In the genomic region with DNA sequence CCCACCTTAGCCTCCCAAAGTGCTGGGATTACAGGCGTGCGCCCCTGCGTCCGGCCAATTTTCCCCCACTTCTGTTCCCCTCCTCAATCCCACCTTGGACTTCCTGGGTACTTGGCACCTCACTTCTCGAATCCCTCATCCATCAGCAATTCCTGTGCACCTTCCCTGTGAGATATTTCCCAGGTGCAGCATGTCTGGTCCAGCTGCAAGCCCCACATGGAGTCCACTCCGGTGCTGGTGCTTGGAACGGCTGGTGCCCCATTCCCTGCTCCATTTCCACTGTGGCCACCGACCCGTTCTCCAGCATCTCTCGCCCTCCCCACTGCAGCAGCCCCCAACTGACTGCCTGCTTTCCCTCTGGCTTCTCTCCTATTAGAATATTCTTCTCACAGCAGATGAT, we compare ENCODE assay signal across 22 cellular contexts. TPM values are rescaled to one million over a fixed set of nuclear protein-coding genes. Genes with fewer than 3 reads are reported as not detected.
DNase-seq lines count a peak whose midpoint lies in the region; ATAC-seq, FAIRE-seq and TF ChIP-seq lines count a peak whose summit lies in the region.
"Had no signal": no experiment of that assay in that cellular context is flagged by ENCODE, and none has a peak within 500 bp of the region (broad histone marks: within the 10 kb centered on the region; RNA-seq: fewer than 3 reads in every experiment).

No MANE protein-coding gene starts in this region.

- H3K18ac ChIP-seq in H1 (ENCODE audit: extremely low read depth, low read length) = peak overlapping the region; percentile 88; the same call in 1 of the 2 replicates

- peak overlapping the region; percentile 57; the same call in 1 of the 2 replicates for H2AK5ac ChIP-seq in H1 (ENCODE audit: low read depth, low read length)

- CTCF ChIA-PET in H1 (lab: Charles Lee; ENCODE audit: partially characterized antibody) = no interaction called here

- peak overlapping the region; percentile 95; the same call in 1 of the 2 replicates for H2BK5ac ChIP-seq in H1 (ENCODE audit: low read depth, low read length)

- H3K79me2 ChIP-seq in H1 (ENCODE audit: control insufficient read depth in 1 of 2, insufficient read depth in 2 of 2, low read length in 2 of 2) = no peaks in the 10 kb centered on the region

- 0 out of 4 replicates have a peak overlapping the region, but pooled peaks of 1 of the 2 experiments have one; percentile 2 for H3K4me2 ChIP-seq in H1 (ENCODE audit: insufficient read depth in 1 of 2, low read depth in 2 of 2, low read length in 2 of 2)

- H3K79me1 ChIP-seq in H1 (ENCODE audit: low read depth, low read length) = no peaks in the 10 kb centered on the region; the same call in 1 of the 2 replicates

- H4K20me1 ChIP-seq in H1 (replicated peaks in 1 of 2; ENCODE audit: control insufficient read depth in 1 of 2, insufficient read depth in 2 of 2, low read length in 2 of 2) = no peaks in the 10 kb centered on the region

- H3K23me2 ChIP-seq in H1 (ENCODE audit: low read depth, low read length) = no peaks in the 10 kb centered on the region

- peak overlapping the region; percentile 99 for H2BK120ac ChIP-seq in H1 (replicated peaks; ENCODE audit: low read depth, low read length)

- H3K27me3 ChIP-seq in heart right ventricle = no peaks in the 10 kb centered on the region
- no peaks in the 10 kb centered on the region for H3K27me3 ChIP-seq in H1 (replicated peaks in 1 of 4; ENCODE audit: control insufficient read depth in 3 of 4, extremely low read depth in 1 of 4, insufficient read depth in 3 of 4, low read length in 3 of 4)
- H3K27me3 ChIP-seq: SJSA1 had no signal

- H3K4me1 ChIP-seq in heart right ventricle = no peaks in the 10 kb centered on the region
- H3K4me1 ChIP-seq in H1 (replicated peaks in 1 of 4; ENCODE audit: control insufficient read depth in 3 of 4, insufficient read depth in 4 of 4, low read length in 3 of 4) = peaks cover 0 to 21% (median 18%) of the 10 kb centered on the region in 4 experiments; a peak in 6 of 7 replicates
- H3K4me1 ChIP-seq: SJSA1 had no signal

- no peak for TF ChIP-seq POLR2A in H1 (IDR thresholded peaks at IDR 0.05; ENCODE audit: control extremely low read depth in 1 of 2, low read depth in 2 of 2, low read length in 2 of 2)

- H3K27ac ChIP-seq in heart right ventricle (no peak overlapping the region), H1 (ENCODE audit: low read depth, low read length) (peak overlapping the region; percentile 69)
- H3K27ac ChIP-seq: C4-2B, SJSA1 had no signal

- H3K23ac ChIP-seq in H1 (ENCODE audit: insufficient read length) = peak overlapping the region; percentile 89

- H2BK12ac ChIP-seq in H1 (ENCODE audit: low read depth, low read length) = peak overlapping the region; percentile 89; the same call in 1 of the 2 replicates

- 95 to 96% methylated on average over 10 of the region's 10 CpGs for WGBS in heart right ventricle, 2 donors
- WGBS in H1 (ENCODE audit: extremely low coverage in 1 of 2, insufficient coverage in 1 of 2, insufficient read length in 1 of 2, insufficient replicate concordance in 2 of 2, low coverage in 1 of 2, low lambda C conversion rate in 2 of 2, missing lambda C conversion rate in 1 of 2), 2 experiments = 67% methylated on average over 10 of the region's 10 CpGs; no CpG with 5 or more reads in 1 of the 2 experiments

- H4K5ac ChIP-seq in H1 (ENCODE audit: insufficient read length, low read depth, low read length) = peak overlapping the region; percentile 84

- H3K9me3 ChIP-seq in heart right ventricle = no peaks in the 10 kb centered on the region
- peaks cover 5 to 8% of the 10 kb centered on the region in 2 experiments; a peak in 1 of 4 replicates for H3K9me3 ChIP-seq in H1 (ENCODE audit: insufficient read depth in 2 of 2, low read depth in 1 of 2, low read length in 1 of 2)
- H3K9me3 ChIP-seq: SJSA1 had no signal

- POLR2A ChIA-PET in H1 (lab: Charles Lee; ENCODE audit: partially characterized antibody) = interaction anchor here (1.6 to 2.2 kb wide), 3 partner anchors 10 to 69 kb away, joined by 3 to 8 read pairs (median 5); a partner anchor contains a TSS

- DNase-seq in cardiac septum (ENCODE audit: low spot score) (peak; percentile 63), heart right ventricle (no peak), H1 (ENCODE audit: low read depth in 1 of 2, low spot score in 2 of 2) (peak in 1 of 2 experiments; percentile 52), mesenteric fat pad (ENCODE audit: low spot score) (peak; percentile 57)
- DNase-seq: EL, GF-D8, HCEC 1CT, Kasumi-1, NCI-H1694, NCI-H2081 treated with DMSO at 0.1 percent for 48 hours, NCI-H446, NCI-H526, OCI-M1 had no signal

- TF ChIP-seq CTCF in heart right ventricle (IDR thresholded peaks at IDR 0.05) (no peak), H1 (IDR thresholded peaks at IDR 0.05; ENCODE audit: control extremely low read depth in 1 of 3, insufficient read depth in 1 of 3, low read depth in 1 of 3, low read length in 3 of 3) (no peak)

- H3K4ac ChIP-seq in H1 (replicated peaks; ENCODE audit: insufficient read length, low read depth, low read length) = peak overlapping the region; percentile 69

- no peak overlapping the region for H2BK15ac ChIP-seq in H1 (ENCODE audit: low read length)

- peak overlapping the region; percentile 36 for H2BK20ac ChIP-seq in H1 (ENCODE audit: low read length)

- no peak overlapping the region for H3K9ac ChIP-seq in H1 (replicated peaks in 1 of 4; ENCODE audit: extremely low read depth in 1 of 4, low read depth in 3 of 4, low read length in 3 of 4)

- H3K4me3 ChIP-seq in heart right ventricle (no peak overlapping the region), H1 (ENCODE audit: extremely low read depth in 1 of 4, insufficient read depth in 2 of 4, low read depth in 3 of 4, low read length in 4 of 4) (no peak overlapping the region)
- H3K4me3 ChIP-seq: SJSA1 had no signal

- no peak for TF ChIP-seq EP300 in H1 (IDR thresholded peaks at IDR 0.05; ENCODE audit: borderline replicate concordance in 1 of 2, low read depth in 2 of 2, low read length in 2 of 2)

- TF ChIP-seq RAD21 in H1 (IDR thresholded peaks at IDR 0.05 in 1 of 2, conservative IDR thresholded peaks at IDR 0.05 in 1 of 2; ENCODE audit: low read depth in 2 of 2, low read length in 2 of 2) = no peak

- H3K36me3 ChIP-seq in heart right ventricle (peaks cover 0 to 40% (median 13%) of the 10 kb centered on the region in 9 donors), H1 (ENCODE audit: control insufficient read depth in 2 of 4, insufficient read depth in 4 of 4, low read length in 3 of 4) (peaks cover 0 to 28% (median 5%) of the 10 kb centered on the region in 4 experiments; a peak in 4 of 8 replicates)

- ATAC-seq in heart right ventricle (no peak), GM21367 (IDR thresholded peaks at IDR 0.05; ENCODE audit: unreplicated experiment) (no peak), GM21526 (IDR thresholded peaks at IDR 0.05; ENCODE audit: low FRiP score, unreplicated experiment) (no peak), GM18867 (IDR thresholded peaks at IDR 0.05; ENCODE audit: unreplicated experiment) (no peak)
- ATAC-seq: Right ventricle myocardium inferior had no signal

- intact Hi-C loops in cardiac septum (cut with DNase I) (no loop called here), heart right ventricle (cut with DNase I) (no loop called here)

- H4K91ac ChIP-seq in H1 (replicated peaks; ENCODE audit: insufficient read length, low read length) = peak overlapping the region; percentile 99

- no peak overlapping the region for H2AFZ ChIP-seq in H1 (ENCODE audit: low read length)

- FAIRE-seq in H1 (lab: Jason Lieb, UNC) = no peak
- FAIRE-seq: A204.1, GM19239, HTR-8/SVneo had no signal

- H4K8ac ChIP-seq in H1 (ENCODE audit: extremely low read depth, insufficient read depth, low read length) = peak overlapping the region; percentile 60; the same call in 1 of the 2 replicates

- peak overlapping the region; percentile 91 for H3K14ac ChIP-seq in H1 (ENCODE audit: insufficient read length)

- peak overlapping the region; percentile 12 for H3K56ac ChIP-seq in H1 (replicated peaks; ENCODE audit: insufficient read length, low read depth, low read length)

TF ChIP-seq in H1, 55 proteins besides CTCF, POLR2A, EP300 and RAD21 (continues in another document):
- TF ChIP-seq, protein P1, sequence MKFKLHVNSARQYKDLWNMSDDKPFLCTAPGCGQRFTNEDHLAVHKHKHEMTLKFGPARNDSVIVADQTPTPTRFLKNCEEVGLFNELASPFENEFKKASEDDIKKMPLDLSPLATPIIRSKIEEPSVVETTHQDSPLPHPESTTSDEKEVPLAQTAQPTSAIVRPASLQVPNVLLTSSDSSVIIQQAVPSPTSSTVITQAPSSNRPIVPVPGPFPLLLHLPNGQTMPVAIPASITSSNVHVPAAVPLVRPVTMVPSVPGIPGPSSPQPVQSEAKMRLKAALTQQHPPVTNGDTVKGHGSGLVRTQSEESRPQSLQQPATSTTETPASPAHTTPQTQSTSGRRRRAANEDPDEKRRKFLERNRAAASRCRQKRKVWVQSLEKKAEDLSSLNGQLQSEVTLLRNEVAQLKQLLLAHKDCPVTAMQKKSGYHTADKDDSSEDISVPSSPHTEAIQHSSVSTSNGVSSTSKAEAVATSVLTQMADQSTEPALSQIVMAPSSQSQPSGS (IDR thresholded peaks at IDR 0.05; ENCODE audit: low read length) = no peak

RNA-seq across cellular contexts. Expression of a gene that starts 35.3 kb away (rescaled TPM):
- total RNA-seq in cardiac septum (22.0 TPM), heart right ventricle (10 to 100 TPM; 21.7 to 29.4 (median 24.7) TPM), mesenteric fat pad (32.4 TPM)
- polyA plus RNA-seq in heart right ventricle (10 to 100 TPM; 22.5 to 44.8 TPM), H1 (2011; rRNA removed) (28.2 and 58.0 TPM in 2 replicates)
- total RNA-seq in H1 (2021; fragmentation: NEBNext Ultra II Directional; extraction: Animal tissue kit (Norgen Biotek cat#: 25700)) = 97.2 and 102 TPM in 2 replicates
- 45.6 TPM for polyA plus RNA-seq in H1 (2011; cell fraction: cytosol; rRNA removed)
- polyA plus RNA-seq in H1 (2011; cell fraction: nucleus; rRNA removed) = 32.3 TPM
- polyA plus RNA-seq in H1 (2012, experiment 1 of 2) = 70.1 to 123 TPM (median 76.1 TPM) in 4 replicates
- 12.2 TPM for polyA plus RNA-seq in H1 (2012, experiment 2 of 2)
- 69.1 TPM for polyA plus RNA-seq in H1 (2013, experiment 1 of 2)
- polyA plus RNA-seq in H1 (2013, experiment 2 of 2) = 75.3 TPM
- polyA minus RNA-seq in H1 (2011; rRNA and poly(A)+ RNA removed) = 59.4 and 99.9 TPM in 2 replicates
- polyA minus RNA-seq in H1 (2011; cell fraction: cytosol; rRNA and poly(A)+ RNA removed) = 260 TPM
- 80.3 TPM for polyA minus RNA-seq in H1 (2011; cell fraction: nucleus; rRNA and poly(A)+ RNA removed)

Comparison
In these comparisons a context has a peak if more than half of its experiments do, and no peak if none do; other contexts are left out.
1. DNase-seq: peak in cardiac septum (single experiment) and mesenteric fat pad (single experiment); none in heart right ventricle (0 of 2).